1 cellular context compared by ENCODE assay signal in genomic region chr5:73902327-73903051, GRCh38.
A peak's percentile ranks its signal among the peaks of the same experiment; 100 is the strongest.
TF ChIP-seq lines count a peak whose summit lies in the region.

No MANE protein-coding gene starts in this region.

TF ChIP-seq in IMR-90, 13 proteins besides CTCF, POLR2A, EP300 and RAD21 (continued from another document):
- TF ChIP-seq ELK1 (IDR thresholded peaks at IDR 0.05; ENCODE audit: borderline replicate concordance, low read depth, low read length) (no peak), CEBPB (IDR thresholded peaks at IDR 0.05; ENCODE audit: low read depth, low read length) (no peak), NFE2L2 (IDR thresholded peaks at IDR 0.05; ENCODE audit: low read depth, low read length) (no peak), SMC3 (IDR thresholded peaks at IDR 0.05; ENCODE audit: low read depth, low read length) (peak; percentile 91), MAZ (IDR thresholded peaks at IDR 0.05; ENCODE audit: borderline replicate concordance, low read depth, low read length) (no peak)
